10 cellular contexts compared by ENCODE assay signal in the genomic region with DNA sequence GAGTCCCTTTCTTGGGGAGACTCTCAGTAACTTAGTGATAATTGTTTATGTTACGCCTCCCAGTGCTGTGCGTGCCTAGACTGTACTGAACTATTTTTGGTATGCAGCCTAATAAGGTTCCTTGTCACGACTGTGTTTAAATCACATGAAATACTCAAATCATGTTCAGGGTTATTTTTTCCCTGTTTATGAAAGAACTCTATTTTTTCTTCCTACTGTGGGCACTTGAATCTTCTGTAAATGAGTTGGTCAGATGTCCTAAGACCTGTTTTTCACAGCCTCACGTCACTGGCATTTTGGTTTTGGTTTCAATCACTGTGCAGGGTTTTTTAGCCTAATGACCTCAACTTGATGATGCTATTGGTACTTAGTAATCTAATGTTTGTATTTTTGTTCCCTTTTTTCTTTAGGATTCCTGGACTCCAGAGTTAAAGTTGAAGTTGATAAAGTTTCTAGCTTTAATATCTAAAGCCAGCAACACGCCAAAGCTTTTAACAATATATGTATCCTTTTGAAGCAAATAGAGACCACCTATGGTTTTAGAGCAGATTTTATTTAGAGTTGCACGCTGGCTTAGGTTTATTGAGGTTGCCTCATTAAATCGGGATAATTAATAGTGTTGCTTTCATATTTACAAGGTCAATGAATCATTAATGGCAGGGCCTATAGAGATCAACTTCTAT. TPM values are rescaled to one million over a fixed set of nuclear protein-coding genes. Genes with fewer than 3 reads are reported as not detected.
DNase-seq lines count a peak whose midpoint lies in the region; ATAC-seq, FAIRE-seq and TF ChIP-seq lines count a peak whose summit lies in the region.
"Had no signal": no experiment of that assay in that cellular context is flagged by ENCODE, and none has a peak within 500 bp of the region (broad histone marks: within the 10 kb centered on the region; RNA-seq: fewer than 3 reads in every experiment).

No MANE protein-coding gene starts in this region.

- H3K27me3 Mint-ChIP-seq in astrocyte (ENCODE audit: low read depth, unreplicated experiment), result no peaks in the 10 kb centered on the region
- no peaks in the 10 kb centered on the region for H3K27me3 Mint-ChIP-seq in naive thymus-derived CD8-positive, alpha-beta T cell
- H3K27me3 Mint-ChIP-seq: effector memory CD8-positive, alpha-beta T cell had no signal

- no peak for TF ChIP-seq CTCF in astrocyte (IDR thresholded peaks at IDR 0.05; ENCODE audit: insufficient read depth, low read depth, low read length)

- no peak overlapping the region for H3K27ac Mint-ChIP-seq in astrocyte (ENCODE audit: unreplicated experiment)
- H3K27ac Mint-ChIP-seq in naive thymus-derived CD8-positive, alpha-beta T cell, result no peak overlapping the region
- H3K27ac Mint-ChIP-seq: effector memory CD8-positive, alpha-beta T cell had no signal

- H4K20me1 ChIP-seq in astrocyte (ENCODE audit: insufficient read depth, low read length), result peaks cover 2% of the 10 kb centered on the region

- peaks cover 1% of the 10 kb centered on the region for H3K9me3 Mint-ChIP-seq in astrocyte (ENCODE audit: unreplicated experiment)
- no peaks in the 10 kb centered on the region for H3K9me3 Mint-ChIP-seq in naive thymus-derived CD8-positive, alpha-beta T cell
- H3K9me3 Mint-ChIP-seq: effector memory CD8-positive, alpha-beta T cell had no signal

- POLR2A ChIA-PET in naive thymus-derived CD8-positive, alpha-beta T cell (lab: Charles Lee), result no interaction called here

- H3K4me3 Mint-ChIP-seq in astrocyte (ENCODE audit: unreplicated experiment), result no peak overlapping the region
- no peak overlapping the region for H3K4me3 Mint-ChIP-seq in naive thymus-derived CD8-positive, alpha-beta T cell
- H3K4me3 Mint-ChIP-seq: effector memory CD8-positive, alpha-beta T cell had no signal

- H3K27me3 ChIP-seq in astrocyte (ENCODE audit: insufficient read depth, low read length), result no peaks in the 10 kb centered on the region

- ATAC-seq in GM18517 (IDR thresholded peaks at IDR 0.05; ENCODE audit: unreplicated experiment), result peak; percentile 59
- peak; percentile 69 for ATAC-seq in HG02763 (IDR thresholded peaks at IDR 0.05; ENCODE audit: unreplicated experiment)
- no peak for ATAC-seq in HG03139 (IDR thresholded peaks at IDR 0.05; ENCODE audit: unreplicated experiment)
- ATAC-seq in naive thymus-derived CD8-positive, alpha-beta T cell, result no peak
- ATAC-seq: effector memory CD8-positive, alpha-beta T cell had no signal

- peaks cover 2% of the 10 kb centered on the region for H3K4me1 ChIP-seq in astrocyte (ENCODE audit: insufficient read depth, low read length)

- peak; percentile 63 for DNase-seq in astrocyte (ENCODE audit: low read depth)
- DNase-seq in renal cortical epithelial cell (ENCODE audit: low read depth), result peak; percentile 65
- no peak for DNase-seq in NCI-H345 (lab: John Stamatoyannopoulos, UW)
- no peak for DNase-seq in naive thymus-derived CD8-positive, alpha-beta T cell
- no peak for DNase-seq in SHP77 (lab: John Stamatoyannopoulos, UW)
- DNase-seq: effector memory CD8-positive, alpha-beta T cell; small intestine had no signal

- FAIRE-seq in astrocyte (lab: Jason Lieb, UNC), result peak; percentile 45
- FAIRE-seq: small intestine had no signal

- peaks cover 11% of the 10 kb centered on the region for H3K36me3 Mint-ChIP-seq in astrocyte (ENCODE audit: low read depth, unreplicated experiment)
- H3K36me3 Mint-ChIP-seq in naive thymus-derived CD8-positive, alpha-beta T cell, result peaks cover 3 to 4% (median 4%) of the 10 kb centered on the region in 3 donors

- no peaks in the 10 kb centered on the region for H3K79me2 ChIP-seq in astrocyte (ENCODE audit: insufficient read depth, low read length)

- H3K4me2 ChIP-seq in astrocyte (ENCODE audit: low read length), result peak overlapping the region; percentile 12

- H3K4me3 ChIP-seq in astrocyte (ENCODE audit: insufficient read depth, low read depth, low read length), result no peak overlapping the region

- peaks cover 4% of the 10 kb centered on the region for H3K4me1 Mint-ChIP-seq in astrocyte (ENCODE audit: low read depth, unreplicated experiment)
- no peaks in the 10 kb centered on the region for H3K4me1 Mint-ChIP-seq in naive thymus-derived CD8-positive, alpha-beta T cell

- H3K36me3 ChIP-seq in astrocyte (ENCODE audit: insufficient read depth, low read length), result peaks cover 42% of the 10 kb centered on the region

- peak overlapping the region; percentile 52 for H3K9ac ChIP-seq in astrocyte (ENCODE audit: low read length)

- no peaks in the 10 kb centered on the region for H3K9me3 ChIP-seq in astrocyte (ENCODE audit: insufficient read depth, low read depth, low read length)

- peak overlapping the region; percentile 65 for H3K27ac ChIP-seq in astrocyte (ENCODE audit: low read depth, low read length)

- no peak overlapping the region for H2AFZ ChIP-seq in astrocyte (ENCODE audit: low read depth, low read length)

RNA-seq across cellular contexts. Expression of a gene that starts 24.0 kb away (rescaled TPM):
- 42.7 and 52.4 TPM in 2 replicates for total RNA-seq in astrocyte
- total RNA-seq in renal cortical epithelial cell, result 27.1 and 67.8 TPM in 2 replicates
- total RNA-seq in naive thymus-derived CD8-positive, alpha-beta T cell, result 1 to 10 TPM; 1.7 to 2.0 TPM
- 1 to 10 TPM in 2 of 3 donors, under 1 TPM in 1; 0.78 to 2.6 (median 2.2) TPM for polyA plus RNA-seq in naive thymus-derived CD8-positive, alpha-beta T cell

Comparison
In these comparisons a context has a peak if more than half of its experiments do, and no peak if none do; other contexts are left out.
1. ATAC-seq: peak in GM18517 (single experiment) and HG02763 (single experiment); none in HG03139 (single experiment) and naive thymus-derived CD8-positive, alpha-beta T cell (0 of 2).
2. DNase-seq: peak in astrocyte (single experiment) and renal cortical epithelial cell (single experiment); none in NCI-H345 (single experiment), naive thymus-derived CD8-positive, alpha-beta T cell (0 of 10) and SHP77 (0 of 2).